In genomic region chr18:77178559-77178958, GRCh38 we compare ENCODE assay signal across 30 cellular contexts. TPM values are rescaled to one million over a fixed set of nuclear protein-coding genes. Genes with fewer than 3 reads are reported as not detected.
DNase-seq lines count a peak whose midpoint lies in the region; ATAC-seq, FAIRE-seq and TF ChIP-seq lines count a peak whose summit lies in the region.
"Had no signal": no experiment of that assay in that cellular context is flagged by ENCODE, and none has a peak within 500 bp of the region (broad histone marks: within the 10 kb centered on the region; RNA-seq: fewer than 3 reads in every experiment).

No MANE protein-coding gene starts in this region.

- no peaks in the 10 kb centered on the region for H3K36me3 Mint-ChIP-seq in naive thymus-derived CD4-positive, alpha-beta T cell
- no peaks in the 10 kb centered on the region for H3K36me3 Mint-ChIP-seq in activated T-helper 1 cell treated with anti-CD3 and anti-CD28 coated beads, Interleukin-12 subunit alpha, Interleukin-12 subunit beta, Interleukin-2, Interleukin-4 antibody, amounts not matched to agents 30 ng/mL and 10 ng/mL and 1 ng/mL, durations not matched to agents 14 hours and 24 hours and 36 hours (ENCODE audit: low read depth)
- no peaks in the 10 kb centered on the region for H3K36me3 Mint-ChIP-seq in activated T-helper 17 cell treated with anti-CD3 and anti-CD28 coated beads, Interleukin-2, amount 50 U/mL, for 72 hours (ENCODE audit: low read depth)
- H3K36me3 Mint-ChIP-seq: activated naive CD4-positive, alpha-beta T cell treated with anti-CD3 and anti-CD28 coated beads, Interleukin-2, amount 50 U/mL, for 72 hours; IgD-negative memory B cell; memory B cell had no signal

- no peak for DNase-seq in D721Med (ENCODE audit: insufficient read length, low spot score)
- DNase-seq in NOMO-1 treated with DMSO at 0.1 percent for 48 hours (lab: John Stamatoyannopoulos, UW; ENCODE audit: unreplicated experiment): peak; percentile 39
- peak; percentile 20 for DNase-seq in fibroblast of mammary gland (ENCODE audit: low read depth)
- DNase-seq in naive thymus-derived CD4-positive, alpha-beta T cell: no peak
- no peak for DNase-seq in HAP-1 (ENCODE audit: low spot score in 2 of 2)
- no peak for DNase-seq in activated T-helper 1 cell treated with anti-CD3 and anti-CD28 coated beads, Interleukin-12 subunit alpha, Interleukin-12 subunit beta, Interleukin-2, Interleukin-4 antibody, amounts not matched to agents 30 ng/mL and 10 ng/mL and 1 ng/mL, durations not matched to agents 14 hours and 24 hours and 36 hours (ENCODE audit: low spot score)
- DNase-seq: activated CD4-positive, alpha-beta memory T cell treated with anti-CD3 and anti-CD28 coated beads, Interleukin-2, amount 10 ng/mL, durations not matched to agents 7 days and 5 days; activated CD4-positive, CD25-positive, alpha-beta regulatory T cell treated with anti-CD3 and anti-CD28 coated beads, Interleukin-2, amount 50 U/mL, for 72 hours; activated CD8-positive, alpha-beta memory T cell treated with anti-CD3 and anti-CD28 coated beads, Interleukin-2, amount 50 U/mL, for 48 hours; CD8-positive, alpha-beta memory T cell; DMS153; dorsolateral prefrontal cortex; head of caudate nucleus; NCI-H1436; stimulated activated naive CD8-positive, alpha-beta T cell treated with anti-CD3 and anti-CD28 coated beads, Interleukin-15, Interleukin-2, amounts not matched to agents 100 U/mL and 50 U/mL, for 24 hours; testis had no signal

- no peak for TF ChIP-seq CTCF in D721Med (IDR thresholded peaks at IDR 0.05; ENCODE audit: insufficient read depth, missing control alignments)
- TF ChIP-seq CTCF in fibroblast of mammary gland (conservative IDR thresholded peaks at IDR 0.05; ENCODE audit: control insufficient read depth, insufficient read depth, low read depth, low read length): no peak

- H3K27ac ChIP-seq in naive thymus-derived CD4-positive, alpha-beta T cell (ENCODE audit: low read depth, low read length): no peak overlapping the region
- H3K27ac ChIP-seq: dorsolateral prefrontal cortex, neutrophil, prostate gland, SK-N-MC, testis had no signal

- peak; percentile 90 for FAIRE-seq in D721Med (lab: Jason Lieb, UNC)
- FAIRE-seq: G401.6, H54 had no signal

- H3K4me1 ChIP-seq in naive thymus-derived CD4-positive, alpha-beta T cell (ENCODE audit: control insufficient read depth in 2 of 2, insufficient read depth in 2 of 2, low read length in 2 of 2): no peaks in the 10 kb centered on the region
- no peaks in the 10 kb centered on the region for H3K4me1 ChIP-seq in HAP-1
- H3K4me1 ChIP-seq: prostate gland, testis had no signal

- H3K36me3 ChIP-seq in naive thymus-derived CD4-positive, alpha-beta T cell (ENCODE audit: control insufficient read depth in 2 of 3, insufficient read depth in 3 of 3, low read length in 3 of 3): no peaks in the 10 kb centered on the region
- H3K36me3 ChIP-seq in HAP-1 (replicated peaks): no peaks in the 10 kb centered on the region
- H3K36me3 ChIP-seq: neutrophil, prostate gland had no signal

- H3K9me3 Mint-ChIP-seq in naive thymus-derived CD4-positive, alpha-beta T cell: peaks cover 0 to 2% (median 0%) of the 10 kb centered on the region in 11 donors
- H3K9me3 Mint-ChIP-seq in activated T-helper 1 cell treated with anti-CD3 and anti-CD28 coated beads, Interleukin-12 subunit alpha, Interleukin-12 subunit beta, Interleukin-2, Interleukin-4 antibody, amounts not matched to agents 30 ng/mL and 10 ng/mL and 1 ng/mL, durations not matched to agents 14 hours and 24 hours and 36 hours: no peaks in the 10 kb centered on the region
- H3K9me3 Mint-ChIP-seq in activated T-helper 17 cell treated with anti-CD3 and anti-CD28 coated beads, Interleukin-2, amount 50 U/mL, for 72 hours: no peaks in the 10 kb centered on the region
- H3K9me3 Mint-ChIP-seq: activated CD4-positive, alpha-beta memory T cell treated with anti-CD3 and anti-CD28 coated beads, Interleukin-2, amount 10 ng/mL, durations not matched to agents 7 days and 5 days; activated naive CD4-positive, alpha-beta T cell treated with anti-CD3 and anti-CD28 coated beads, Interleukin-2, amount 50 U/mL, for 72 hours; activated T-helper 2 cell treated with anti-CD3 and anti-CD28 coated beads, Interferon-gamma antibody, Interleukin-2, Interleukin-4, amounts not matched to agents 10 μg/mL and 5 μg/mL and 100 μg/mL, durations not matched to agents 14 hours and 24 hours and 36 hours; CD8-positive, alpha-beta memory T cell; central memory CD8-positive, alpha-beta T cell; T-helper 1 cell treated with Interleukin-12 subunit alpha and Interleukin-12 subunit beta and Interleukin-4 antibody, amounts not matched to agents 30 μg/mL and 1 μg/mL, for 36 hours had no signal

- peaks cover 0 to 2% (median 0%) of the 10 kb centered on the region in 5 donors for H3K27me3 Mint-ChIP-seq in naive thymus-derived CD4-positive, alpha-beta T cell
- H3K27me3 Mint-ChIP-seq in activated T-helper 1 cell treated with anti-CD3 and anti-CD28 coated beads, Interleukin-12 subunit alpha, Interleukin-12 subunit beta, Interleukin-2, Interleukin-4 antibody, amounts not matched to agents 30 ng/mL and 10 ng/mL and 1 ng/mL, durations not matched to agents 14 hours and 24 hours and 36 hours (ENCODE audit: insufficient read depth): peaks cover 5% of the 10 kb centered on the region
- H3K27me3 Mint-ChIP-seq in activated T-helper 17 cell treated with anti-CD3 and anti-CD28 coated beads, Interleukin-2, amount 50 U/mL, for 72 hours: no peaks in the 10 kb centered on the region
- H3K27me3 Mint-ChIP-seq: activated CD4-positive, alpha-beta memory T cell treated with anti-CD3 and anti-CD28 coated beads, Interleukin-2, amount 10 ng/mL, durations not matched to agents 7 days and 5 days; CD8-positive, alpha-beta memory T cell; central memory CD8-positive, alpha-beta T cell; memory B cell had no signal

- no peaks in the 10 kb centered on the region for H3K4me1 Mint-ChIP-seq in naive thymus-derived CD4-positive, alpha-beta T cell
- H3K4me1 Mint-ChIP-seq in activated T-helper 1 cell treated with anti-CD3 and anti-CD28 coated beads, Interleukin-12 subunit alpha, Interleukin-12 subunit beta, Interleukin-2, Interleukin-4 antibody, amounts not matched to agents 30 ng/mL and 10 ng/mL and 1 ng/mL, durations not matched to agents 14 hours and 24 hours and 36 hours (ENCODE audit: low read depth): no peaks in the 10 kb centered on the region
- H3K4me1 Mint-ChIP-seq in activated T-helper 17 cell treated with anti-CD3 and anti-CD28 coated beads, Interleukin-2, amount 50 U/mL, for 72 hours: no peaks in the 10 kb centered on the region
- H3K4me1 Mint-ChIP-seq: activated CD4-positive, alpha-beta memory T cell treated with anti-CD3 and anti-CD28 coated beads, Interleukin-2, amount 10 ng/mL, durations not matched to agents 7 days and 5 days; central memory CD8-positive, alpha-beta T cell; IgD-negative memory B cell; memory B cell had no signal

- peak; percentile 76 for ATAC-seq in naive thymus-derived CD4-positive, alpha-beta T cell
- ATAC-seq in GM18867 (IDR thresholded peaks at IDR 0.05; ENCODE audit: unreplicated experiment): no peak
- ATAC-seq in activated T-helper 17 cell treated with anti-CD3 and anti-CD28 coated beads, Interleukin-2, amount 50 U/mL, for 72 hours (replicated peaks): no peak
- ATAC-seq: activated naive CD4-positive, alpha-beta T cell treated with anti-CD3 and anti-CD28 coated beads, Interleukin-2, amount 50 U/mL, for 72 hours; stimulated activated naive CD8-positive, alpha-beta T cell treated with anti-CD3 and anti-CD28 coated beads, Interleukin-15, Interleukin-2, amounts not matched to agents 100 U/mL and 50 U/mL, for 24 hours had no signal

- in situ Hi-C loops in HAP-1 (cut with MboI; ENCODE audit: low sequenced_read_pairs): no loop called here

- CTCF ChIA-PET in naive thymus-derived CD4-positive, alpha-beta T cell (lab: Charles Lee): no interaction called here

- no peak overlapping the region for H3K4me3 ChIP-seq in fibroblast of mammary gland (ENCODE audit: control insufficient read depth, low read depth, low read length)
- H3K4me3 ChIP-seq in naive thymus-derived CD4-positive, alpha-beta T cell (ENCODE audit: low read length): no peak overlapping the region
- no peak overlapping the region for H3K4me3 ChIP-seq in HAP-1
- H3K4me3 ChIP-seq: dorsolateral prefrontal cortex, prostate gland, SK-N-MC, testis had no signal

- H3K9me3 ChIP-seq in naive thymus-derived CD4-positive, alpha-beta T cell (ENCODE audit: control insufficient read depth in 2 of 3, low read length in 3 of 3): no peaks in the 10 kb centered on the region
- H3K9me3 ChIP-seq in HAP-1: no peaks in the 10 kb centered on the region
- H3K9me3 ChIP-seq: neutrophil, prostate gland, testis had no signal

- no peaks in the 10 kb centered on the region for H3K27me3 ChIP-seq in naive thymus-derived CD4-positive, alpha-beta T cell (ENCODE audit: control insufficient read depth in 2 of 2, insufficient read depth in 2 of 2, low read length in 2 of 2)
- H3K27me3 ChIP-seq in HAP-1 (ENCODE audit: low read depth): no peaks in the 10 kb centered on the region
- H3K27me3 ChIP-seq: dorsolateral prefrontal cortex, neutrophil, testis had no signal

- H3K27ac Mint-ChIP-seq in naive thymus-derived CD4-positive, alpha-beta T cell: no peak overlapping the region
- no peak overlapping the region for H3K27ac Mint-ChIP-seq in activated T-helper 1 cell treated with anti-CD3 and anti-CD28 coated beads, Interleukin-12 subunit alpha, Interleukin-12 subunit beta, Interleukin-2, Interleukin-4 antibody, amounts not matched to agents 30 ng/mL and 10 ng/mL and 1 ng/mL, durations not matched to agents 14 hours and 24 hours and 36 hours
- no peak overlapping the region for H3K27ac Mint-ChIP-seq in activated T-helper 17 cell treated with anti-CD3 and anti-CD28 coated beads, Interleukin-2, amount 50 U/mL, for 72 hours
- H3K27ac Mint-ChIP-seq: activated CD4-positive, alpha-beta memory T cell treated with anti-CD3 and anti-CD28 coated beads, Interleukin-2, amount 10 ng/mL, durations not matched to agents 7 days and 5 days; activated naive CD4-positive, alpha-beta T cell treated with anti-CD3 and anti-CD28 coated beads, Interleukin-2, amount 50 U/mL, for 72 hours; activated T-helper 2 cell treated with anti-CD3 and anti-CD28 coated beads, Interferon-gamma antibody, Interleukin-2, Interleukin-4, amounts not matched to agents 10 μg/mL and 5 μg/mL and 100 μg/mL, durations not matched to agents 14 hours and 24 hours and 36 hours; CD8-positive, alpha-beta memory T cell; IgD-negative memory B cell; memory B cell; T-helper 1 cell treated with Interleukin-12 subunit alpha and Interleukin-12 subunit beta and Interleukin-4 antibody, amounts not matched to agents 30 μg/mL and 1 μg/mL, for 36 hours had no signal

- no peak overlapping the region for H3K4me3 Mint-ChIP-seq in naive thymus-derived CD4-positive, alpha-beta T cell
- H3K4me3 Mint-ChIP-seq in activated T-helper 1 cell treated with anti-CD3 and anti-CD28 coated beads, Interleukin-12 subunit alpha, Interleukin-12 subunit beta, Interleukin-2, Interleukin-4 antibody, amounts not matched to agents 30 ng/mL and 10 ng/mL and 1 ng/mL, durations not matched to agents 14 hours and 24 hours and 36 hours: no peak overlapping the region
- no peak overlapping the region for H3K4me3 Mint-ChIP-seq in activated T-helper 17 cell treated with anti-CD3 and anti-CD28 coated beads, Interleukin-2, amount 50 U/mL, for 72 hours
- H3K4me3 Mint-ChIP-seq: activated CD4-positive, alpha-beta memory T cell treated with anti-CD3 and anti-CD28 coated beads, Interleukin-2, amount 10 ng/mL, durations not matched to agents 7 days and 5 days; CD8-positive, alpha-beta memory T cell; central memory CD8-positive, alpha-beta T cell; IgD-negative memory B cell; memory B cell; T-helper 1 cell treated with Interleukin-12 subunit alpha and Interleukin-12 subunit beta and Interleukin-4 antibody, amounts not matched to agents 30 μg/mL and 1 μg/mL, for 36 hours had no signal

- POLR2A ChIA-PET in naive thymus-derived CD4-positive, alpha-beta T cell (lab: Charles Lee): interaction anchor here (0.6 kb wide), 1 partner anchor 10 kb away, joined by 3 read pairs; no protein-coding TSS in a partner anchor

- intact Hi-C loops in naive thymus-derived CD4-positive, alpha-beta T cell (cut with micrococcal nuclease): no loop called here
- intact Hi-C loops in activated T-helper 1 cell treated with anti-CD3 and anti-CD28 coated beads, Interleukin-12 subunit alpha, Interleukin-12 subunit beta, Interleukin-2, Interleukin-4 antibody, amounts not matched to agents 30 ng/mL and 10 ng/mL and 1 ng/mL, durations not matched to agents 14 hours and 24 hours and 36 hours (cut with micrococcal nuclease): no loop called here

RNA-seq across cellular contexts. Expression of gene MBP, which starts 46.0 kb away (rescaled TPM):
- total RNA-seq in naive thymus-derived CD4-positive, alpha-beta T cell: 100 to 1,000 TPM in 3 of 5 experiments, 10 to 100 TPM in 2; 88.3 to 152 (median 116) TPM
- polyA plus RNA-seq in naive thymus-derived CD4-positive, alpha-beta T cell: 100 to 1,000 TPM in 1 of 2 donors, 10 to 100 TPM in 1; 96.4 to 107 TPM
- 57.3 and 63.6 TPM in 2 replicates for total RNA-seq in activated T-helper 1 cell treated with anti-CD3 and anti-CD28 coated beads, Interleukin-12 subunit alpha, Interleukin-12 subunit beta, Interleukin-2, Interleukin-4 antibody, amounts not matched to agents 30 ng/mL and 10 ng/mL and 1 ng/mL, durations not matched to agents 14 hours and 24 hours and 36 hours
- 10 to 100 TPM; 55.7 to 66.5 TPM for total RNA-seq in activated T-helper 17 cell treated with anti-CD3 and anti-CD28 coated beads, Interleukin-2, amount 50 U/mL, for 72 hours
- total RNA-seq: A673 had no signal

Comparison
In these comparisons a context has a peak if more than half of its experiments do, and no peak if none do; other contexts are left out.
1. DNase-seq: peak in NOMO-1 treated with DMSO at 0.1 percent for 48 hours (single experiment) and fibroblast of mammary gland (single experiment); none in D721Med (single experiment), naive thymus-derived CD4-positive, alpha-beta T cell (0 of 9), HAP-1 (0 of 2) and activated T-helper 1 cell treated with anti-CD3 and anti-CD28 coated beads, Interleukin-12 subunit alpha, Interleukin-12 subunit beta, Interleukin-2, Interleukin-4 antibody, amounts not matched to agents 30 ng/mL and 10 ng/mL and 1 ng/mL, durations not matched to agents 14 hours and 24 hours and 36 hours (single experiment).